13 cellular contexts compared by ENCODE assay signal in the genomic region with DNA sequence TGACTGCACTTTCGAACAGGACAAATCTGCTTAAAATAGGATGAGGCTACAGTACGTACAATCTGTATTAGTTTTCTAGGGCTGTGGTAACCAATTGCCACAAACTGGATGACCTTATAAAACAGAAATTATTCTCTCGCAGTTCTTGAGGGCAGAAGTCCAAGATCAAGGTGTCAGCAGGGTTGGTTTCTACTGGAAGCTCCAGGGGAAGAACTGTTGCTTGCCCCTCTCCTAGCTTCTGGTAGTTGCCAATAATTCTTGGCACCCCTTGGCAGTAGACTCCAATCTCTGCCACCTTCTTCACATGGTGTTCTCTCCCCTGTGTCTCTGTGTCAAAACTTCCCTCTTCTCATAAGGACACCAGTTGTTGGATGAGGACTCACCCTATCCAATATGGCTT. TPM values are rescaled to one million over a fixed set of nuclear protein-coding genes. Genes with fewer than 3 reads are reported as not detected.
DNase-seq lines count a peak whose midpoint lies in the region; FAIRE-seq and TF ChIP-seq lines count a peak whose summit lies in the region.
"Had no signal": no experiment of that assay in that cellular context is flagged by ENCODE, and none has a peak within 500 bp of the region (broad histone marks: within the 10 kb centered on the region; RNA-seq: fewer than 3 reads in every experiment).

No MANE protein-coding gene starts in this region.

- no peaks in the 10 kb centered on the region for H3K36me3 ChIP-seq in H1 (ENCODE audit: control insufficient read depth in 2 of 4, insufficient read depth in 4 of 4, low read length in 3 of 4)
- H3K36me3 ChIP-seq in small intestine (ENCODE audit: control insufficient read depth in 2 of 2, insufficient read depth in 2 of 2, low read length in 2 of 2): no peaks in the 10 kb centered on the region
- H3K36me3 ChIP-seq in thyroid gland: no peaks in the 10 kb centered on the region

- TF ChIP-seq EP300 in H1 (IDR thresholded peaks at IDR 0.05; ENCODE audit: borderline replicate concordance in 1 of 2, low read depth in 2 of 2, low read length in 2 of 2): no peak

- no peak overlapping the region for H3K14ac ChIP-seq in H1 (ENCODE audit: insufficient read length)

- H3K4me1 Mint-ChIP-seq in activated naive CD4-positive, alpha-beta T cell treated with anti-CD3 and anti-CD28 coated beads for 36 hours (ENCODE audit: low read depth): peaks cover 3% of the 10 kb centered on the region

- no peak overlapping the region for H3K18ac ChIP-seq in H1 (ENCODE audit: extremely low read depth, low read length)

- H4K5ac ChIP-seq in H1 (ENCODE audit: insufficient read length, low read depth, low read length): no peak overlapping the region

- H2BK12ac ChIP-seq in H1 (ENCODE audit: low read depth, low read length): no peak overlapping the region

- H3K9me3 Mint-ChIP-seq in activated naive CD4-positive, alpha-beta T cell treated with anti-CD3 and anti-CD28 coated beads for 36 hours: no peaks in the 10 kb centered on the region

- CTCF ChIA-PET in activated naive CD4-positive, alpha-beta T cell treated with anti-CD3 and anti-CD28 coated beads for 36 hours (lab: Charles Lee): no interaction called here
- CTCF ChIA-PET in H1 (lab: Charles Lee; ENCODE audit: partially characterized antibody): no interaction called here

- H2BK5ac ChIP-seq in H1 (ENCODE audit: low read depth, low read length): no peak overlapping the region

- H3K27me3 ChIP-seq in H1 (replicated peaks in 1 of 4; ENCODE audit: control insufficient read depth in 3 of 4, extremely low read depth in 1 of 4, insufficient read depth in 3 of 4, low read length in 3 of 4) (peaks cover 0 to 10% (median 7%) of the 10 kb centered on the region in 4 experiments; a peak in 5 of 7 replicates), small intestine (ENCODE audit: control insufficient read depth in 2 of 2, insufficient read depth in 2 of 2, low read length in 2 of 2) (no peaks in the 10 kb centered on the region), thyroid gland (no peaks in the 10 kb centered on the region)

- no peak overlapping the region for H3K56ac ChIP-seq in H1 (replicated peaks; ENCODE audit: insufficient read length, low read depth, low read length)

- H3K36me3 Mint-ChIP-seq in activated naive CD4-positive, alpha-beta T cell treated with anti-CD3 and anti-CD28 coated beads for 36 hours (ENCODE audit: low read depth): no peaks in the 10 kb centered on the region

- peak overlapping the region; percentile 38 for H3K4ac ChIP-seq in H1 (replicated peaks; ENCODE audit: insufficient read length, low read depth, low read length)

- DNase-seq in activated naive CD4-positive, alpha-beta T cell treated with anti-CD3 and anti-CD28 coated beads for 36 hours: no peak
- no peak for DNase-seq in activated naive CD4-positive, alpha-beta T cell treated with anti-CD3 and anti-CD28 coated beads, Interleukin-2, amount 50 U/mL, for 16 hours
- DNase-seq in OCI-M1 (lab: John Stamatoyannopoulos, UW) (peak; percentile 19), H1 (ENCODE audit: low read depth in 1 of 2, low spot score in 2 of 2) (peak in 1 of 2 experiments; percentile 17), small intestine (peak; percentile 20), NCI-H1417 (lab: John Stamatoyannopoulos, UW) (no peak), kidney glomerular epithelial cell (lab: John Stamatoyannopoulos, UW) (no peak), thyroid gland (no peak)
- DNase-seq: DMS79, foreskin fibroblast, IMR-90, NCI-H446 treated with DMSO at 0.1 percent for 48 hours had no signal

- no peak overlapping the region for H2AFZ ChIP-seq in H1 (ENCODE audit: low read length)

- peak overlapping the region; percentile 85 for H3K4me3 Mint-ChIP-seq in activated naive CD4-positive, alpha-beta T cell treated with anti-CD3 and anti-CD28 coated beads for 36 hours

- H2BK120ac ChIP-seq in H1 (replicated peaks; ENCODE audit: low read depth, low read length): peak overlapping the region; percentile 38

- H3K4me1 ChIP-seq in H1 (replicated peaks in 1 of 4; ENCODE audit: control insufficient read depth in 3 of 4, insufficient read depth in 4 of 4, low read length in 3 of 4) (peaks cover 0 to 4% (median 0%) of the 10 kb centered on the region in 4 experiments; a peak in 2 of 7 replicates), small intestine (ENCODE audit: control insufficient read depth in 2 of 2, insufficient read depth in 1 of 2, low read depth in 1 of 2, low read length in 1 of 2) (no peaks in the 10 kb centered on the region), thyroid gland (peaks cover 0 to 9% of the 10 kb centered on the region in 2 donors)

- H2BK15ac ChIP-seq in H1 (ENCODE audit: low read length): no peak overlapping the region

- H3K27me3 Mint-ChIP-seq in activated naive CD4-positive, alpha-beta T cell treated with anti-CD3 and anti-CD28 coated beads for 36 hours (ENCODE audit: low read depth): peaks cover 4% of the 10 kb centered on the region

- 88% methylated on average over 3 of the region's 3 CpGs; no CpG with 5 or more reads in 1 of the 2 experiments for WGBS in H1 (ENCODE audit: extremely low coverage in 1 of 2, insufficient coverage in 1 of 2, insufficient read length in 1 of 2, insufficient replicate concordance in 2 of 2, low coverage in 1 of 2, low lambda C conversion rate in 2 of 2, missing lambda C conversion rate in 1 of 2), 2 experiments
- WGBS in small intestine, 3 donors: 67 to 86% (median 79%) methylated on average over 3 of the region's 3 CpGs
- WGBS in thyroid gland, 2 donors: 91 to 95% methylated on average over 3 of the region's 3 CpGs

- H4K20me1 ChIP-seq in H1 (replicated peaks in 1 of 2; ENCODE audit: control insufficient read depth in 1 of 2, insufficient read depth in 2 of 2, low read length in 2 of 2): no peaks in the 10 kb centered on the region

- no peak for FAIRE-seq in H1 (lab: Jason Lieb, UNC)
- no peak for FAIRE-seq in small intestine (lab: Jason Lieb, UNC)
- FAIRE-seq: urothelium cell line had no signal

- peaks cover 12% of the 10 kb centered on the region; the same call in 1 of the 2 replicates for H3K23me2 ChIP-seq in H1 (ENCODE audit: low read depth, low read length)

- H2AK5ac ChIP-seq in H1 (ENCODE audit: low read depth, low read length): no peak overlapping the region

- H3K27ac ChIP-seq in H1 (ENCODE audit: low read depth, low read length) (no peak overlapping the region), small intestine (ENCODE audit: low read depth in 1 of 2, low read length in 1 of 2) (no peak overlapping the region), thyroid gland (no peak overlapping the region)

- peak overlapping the region; percentile 90 to 93; a peak in 3 of 4 replicates for H3K4me2 ChIP-seq in H1 (ENCODE audit: insufficient read depth in 1 of 2, low read depth in 2 of 2, low read length in 2 of 2)

- no peak for TF ChIP-seq RAD21 in H1 (IDR thresholded peaks at IDR 0.05 in 1 of 2, conservative IDR thresholded peaks at IDR 0.05 in 1 of 2; ENCODE audit: low read depth in 2 of 2, low read length in 2 of 2)

- no peak overlapping the region for H3K27ac Mint-ChIP-seq in activated naive CD4-positive, alpha-beta T cell treated with anti-CD3 and anti-CD28 coated beads for 36 hours

- TF ChIP-seq CTCF in H1 (IDR thresholded peaks at IDR 0.05; ENCODE audit: control extremely low read depth in 1 of 3, insufficient read depth in 1 of 3, low read depth in 1 of 3, low read length in 3 of 3) (no peak), thyroid gland (IDR thresholded peaks at IDR 0.05) (no peak)

- peak overlapping the region in 2 of 4 experiments; percentile 84; a peak in 3 of 8 replicates for H3K4me3 ChIP-seq in H1 (ENCODE audit: extremely low read depth in 1 of 4, insufficient read depth in 2 of 4, low read depth in 3 of 4, low read length in 4 of 4)
- H3K4me3 ChIP-seq in small intestine (ENCODE audit: low read depth in 1 of 2, low read length in 2 of 2): no peak overlapping the region
- no peak overlapping the region for H3K4me3 ChIP-seq in thyroid gland (replicated peaks in 1 of 3)

- TF ChIP-seq POLR2A in H1 (IDR thresholded peaks at IDR 0.05; ENCODE audit: control extremely low read depth in 1 of 2, low read depth in 2 of 2, low read length in 2 of 2) (no peak), thyroid gland (IDR thresholded peaks at IDR 0.05) (no peak)

- no peak overlapping the region for H3K23ac ChIP-seq in H1 (ENCODE audit: insufficient read length)

- H3K79me2 ChIP-seq in H1 (ENCODE audit: control insufficient read depth in 1 of 2, insufficient read depth in 2 of 2, low read length in 2 of 2): no peaks in the 10 kb centered on the region

- POLR2A ChIA-PET in H1 (lab: Charles Lee; ENCODE audit: partially characterized antibody): no interaction called here

- no peak overlapping the region for H4K91ac ChIP-seq in H1 (replicated peaks; ENCODE audit: insufficient read length, low read length)

- no peak overlapping the region for H2BK20ac ChIP-seq in H1 (ENCODE audit: low read length)

- H3K9me3 ChIP-seq in H1 (ENCODE audit: insufficient read depth in 2 of 2, low read depth in 1 of 2, low read length in 1 of 2): no peaks in the 10 kb centered on the region
- H3K9me3 ChIP-seq in small intestine (ENCODE audit: control insufficient read depth, low read depth): no peaks in the 10 kb centered on the region
- H3K9me3 ChIP-seq in thyroid gland: no peaks in the 10 kb centered on the region

- intact Hi-C loops in activated naive CD4-positive, alpha-beta T cell treated with anti-CD3 and anti-CD28 coated beads for 36 hours (cut with micrococcal nuclease): loop anchor here (5.0 to 10.0 kb wide), 3 partner anchors 268 to 864 kb away; a partner anchor contains a TSS
- intact Hi-C loops in thyroid gland (cut with DNase I): no loop called here

- no peak overlapping the region for H3K9ac ChIP-seq in H1 (replicated peaks in 1 of 4; ENCODE audit: extremely low read depth in 1 of 4, low read depth in 3 of 4, low read length in 3 of 4)

- no peaks in the 10 kb centered on the region; the same call in 1 of the 2 replicates for H3K79me1 ChIP-seq in H1 (ENCODE audit: low read depth, low read length)

- H4K8ac ChIP-seq in H1 (ENCODE audit: extremely low read depth, insufficient read depth, low read length): no peak overlapping the region

RNA-seq across cellular contexts. Expression of a gene that starts 1.4 kb away (rescaled TPM):
- total RNA-seq in activated naive CD4-positive, alpha-beta T cell treated with anti-CD3 and anti-CD28 coated beads for 36 hours: 1 to 10 TPM; 1.9 to 2.0 TPM
- 7.0 and 8.0 TPM in 2 replicates for total RNA-seq in H1 (2021; fragmentation: NEBNext Ultra II Directional; extraction: Animal tissue kit (Norgen Biotek cat#: 25700))
- polyA plus RNA-seq in H1 (2011; rRNA removed): 2.9 and 3.9 TPM in 2 replicates
- polyA plus RNA-seq in H1 (2011; cell fraction: cytosol; rRNA removed): 5.4 TPM
- polyA plus RNA-seq in H1 (2011; cell fraction: nucleus; rRNA removed): 6.0 TPM
- 3.1 to 4.7 TPM (median 4.1 TPM) in 4 replicates for polyA plus RNA-seq in H1 (2012, experiment 1 of 2)
- polyA plus RNA-seq in H1 (2012, experiment 2 of 2): 2.8 TPM
- polyA plus RNA-seq in H1 (2013, experiment 1 of 2): 3.6 TPM
- 4.0 TPM for polyA plus RNA-seq in H1 (2013, experiment 2 of 2)
- polyA minus RNA-seq in H1 (2011; rRNA and poly(A)+ RNA removed): 4.7 and 7.0 TPM in 2 replicates
- 3.1 TPM for polyA minus RNA-seq in H1 (2011; cell fraction: cytosol; rRNA and poly(A)+ RNA removed)
- polyA minus RNA-seq in H1 (2011; cell fraction: nucleus; rRNA and poly(A)+ RNA removed): 9.0 TPM
- polyA plus RNA-seq in small intestine: 1 to 10 TPM; 1.6 to 3.0 (median 1.8) TPM
- total RNA-seq in thyroid gland: 10 to 100 TPM in 2 of 4 donors, 1 to 10 TPM in 2; 2.4 to 15.6 (median 10.0) TPM
- total RNA-seq: IMR-90 had no signal

RNA-seq across cellular contexts. Expression of a gene that starts 30.0 kb away (rescaled TPM):
- 10 to 100 TPM; 17.8 to 20.4 TPM for total RNA-seq in activated naive CD4-positive, alpha-beta T cell treated with anti-CD3 and anti-CD28 coated beads for 36 hours
- total RNA-seq in H1 (2021; fragmentation: NEBNext Ultra II Directional; extraction: Animal tissue kit (Norgen Biotek cat#: 25700)): 32.8 and 37.1 TPM in 2 replicates
- 9.5 and 20.3 TPM in 2 replicates for polyA plus RNA-seq in H1 (2011; rRNA removed)
- 21.0 TPM for polyA plus RNA-seq in H1 (2011; cell fraction: cytosol; rRNA removed)
- polyA plus RNA-seq in H1 (2011; cell fraction: nucleus; rRNA removed): 3.7 TPM
- 24.2 to 36.1 TPM (median 31.8 TPM) in 4 replicates for polyA plus RNA-seq in H1 (2012, experiment 1 of 2)
- polyA plus RNA-seq in H1 (2012, experiment 2 of 2): 3.5 TPM
- polyA plus RNA-seq in H1 (2013, experiment 1 of 2): 20.6 TPM
- 21.4 TPM for polyA plus RNA-seq in H1 (2013, experiment 2 of 2)
- 28.1 and 35.5 TPM in 2 replicates for polyA minus RNA-seq in H1 (2011; rRNA and poly(A)+ RNA removed)
- polyA minus RNA-seq in H1 (2011; cell fraction: cytosol; rRNA and poly(A)+ RNA removed): 10.4 TPM
- 9.7 TPM for polyA minus RNA-seq in H1 (2011; cell fraction: nucleus; rRNA and poly(A)+ RNA removed)
- polyA plus RNA-seq in small intestine: 100 to 1,000 TPM in 2 of 3 donors, 10 to 100 TPM in 1; 76.2 to 215 (median 128) TPM
- total RNA-seq in thyroid gland: 10 to 100 TPM; 15.2 to 22.3 (median 19.7) TPM

RNA-seq across cellular contexts. Expression of a gene that starts 30.2 kb away (rescaled TPM):
- total RNA-seq in activated naive CD4-positive, alpha-beta T cell treated with anti-CD3 and anti-CD28 coated beads for 36 hours: 10 to 100 TPM; 12.8 to 15.3 TPM
- 14.2 and 14.4 TPM in 2 replicates for total RNA-seq in H1 (2021; fragmentation: NEBNext Ultra II Directional; extraction: Animal tissue kit (Norgen Biotek cat#: 25700))
- polyA plus RNA-seq in H1 (2011; rRNA removed) (3.8 and 4.6 TPM in 2 replicates), small intestine (1 to 10 TPM; 3.8 to 5.4 (median 4.4) TPM)
- polyA plus RNA-seq in H1 (2011; cell fraction: cytosol; rRNA removed): 6.4 TPM
- 19.3 TPM for polyA plus RNA-seq in H1 (2011; cell fraction: nucleus; rRNA removed)
- 4.9 to 9.6 TPM (median 6.2 TPM) in 4 replicates for polyA plus RNA-seq in H1 (2012, experiment 1 of 2)
- polyA plus RNA-seq in H1 (2012, experiment 2 of 2): 0.18 TPM
- 5.6 TPM for polyA plus RNA-seq in H1 (2013, experiment 1 of 2)
- 4.8 TPM for polyA plus RNA-seq in H1 (2013, experiment 2 of 2)
- 22.5 and 32.8 TPM in 2 replicates for polyA minus RNA-seq in H1 (2011; rRNA and poly(A)+ RNA removed)
- 13.7 TPM for polyA minus RNA-seq in H1 (2011; cell fraction: cytosol; rRNA and poly(A)+ RNA removed)
- 37.8 TPM for polyA minus RNA-seq in H1 (2011; cell fraction: nucleus; rRNA and poly(A)+ RNA removed)
- total RNA-seq in thyroid gland: 10 to 100 TPM; 28.4 to 55.1 (median 40.0) TPM

Comparison
In these comparisons a context has a peak if more than half of its experiments do, and no peak if none do; other contexts are left out.
1. DNase-seq: peak in OCI-M1 (single experiment) and small intestine (single experiment); none in activated naive CD4-positive, alpha-beta T cell treated with anti-CD3 and anti-CD28 coated beads for 36 hours (single experiment), activated naive CD4-positive, alpha-beta T cell treated with anti-CD3 and anti-CD28 coated beads, Interleukin-2, amount 50 U/mL, for 16 hours (single experiment), NCI-H1417 (0 of 3), kidney glomerular epithelial cell (single experiment) and thyroid gland (0 of 2).